17 cellular contexts compared by ENCODE assay signal in genomic region chr1:149877211-149877946, GRCh38. TPM values are rescaled to one million over a fixed set of nuclear protein-coding genes. Genes with fewer than 3 reads are reported as not detected.
DNase-seq lines count a peak whose midpoint lies in the region; ATAC-seq, FAIRE-seq and TF ChIP-seq lines count a peak whose summit lies in the region.
"Had no signal": no experiment of that assay in that cellular context is flagged by ENCODE, and none has a peak within 500 bp of the region (broad histone marks: within the 10 kb centered on the region; RNA-seq: fewer than 3 reads in every experiment).

No MANE protein-coding gene starts in this region.

- BruUV-seq in HCT116 (replicated peaks; lab: Mats Ljungman, UMichigan), result no TSS peak
- BruUV-seq in K562 (replicated peaks; lab: Mats Ljungman, UMichigan), result no TSS peak

- TF ChIP-seq EP300 in K562 (IDR thresholded peaks at IDR 0.05; ENCODE audit: low read length), result peak; percentile 31; the same call in 1 of the 2 replicates

- H3K79me2 ChIP-seq in HCT116 (ENCODE audit: insufficient read depth, low read length) (no peaks in the 10 kb centered on the region), K562 (ENCODE audit: control insufficient read depth, insufficient read depth, low read length) (peaks cover 13% of the 10 kb centered on the region)

- CTCF ChIA-PET in HCT116 (lab: Charles Lee) (interaction anchor here (1.2 kb wide), 1 partner anchor 292 kb away, joined by 4 read pairs; no protein-coding TSS in a partner anchor), K562 (lab: Yijun Ruan, JAX; ENCODE audit: low intra/inter-chr PET ratio) (no interaction called here)

- H3K27ac ChIP-seq in HCT116 (ENCODE audit: low read depth, low read length), result no peak overlapping the region
- H3K27ac ChIP-seq in K562 (ENCODE audit: extremely low read depth, low read depth, low read length), result no peak overlapping the region; the same call in 2 of the 3 replicates
- peak overlapping the region; percentile 78 for H3K27ac ChIP-seq in psoas muscle
- H3K27ac ChIP-seq: PC-9 had no signal

- no peaks in the 10 kb centered on the region for H3K9me1 ChIP-seq in K562 (ENCODE audit: control insufficient read depth, insufficient read depth, low read length)

- no peak for TF ChIP-seq POLR2A in HCT116 (IDR thresholded peaks at IDR 0.05; ENCODE audit: borderline replicate concordance, extremely low read depth, insufficient read depth, insufficient read length)
- no peak for TF ChIP-seq POLR2A in K562 (conservative IDR thresholded peaks at IDR 0.05)

- H3K4me1 ChIP-seq in HCT116 (ENCODE audit: control insufficient read depth in 1 of 2, insufficient read depth in 2 of 2, low read length in 2 of 2), result no peaks in the 10 kb centered on the region
- H3K4me1 ChIP-seq in K562 (replicated peaks in 1 of 2; ENCODE audit: control insufficient read depth in 2 of 2, insufficient read depth in 2 of 2, low read length in 2 of 2), result peaks cover 8 to 9% of the 10 kb centered on the region in 2 experiments; a peak in 3 of 5 replicates
- peaks cover 13% of the 10 kb centered on the region for H3K4me1 ChIP-seq in psoas muscle

- TF ChIP-seq RAD21 in HCT116 (IDR thresholded peaks at IDR 0.05; ENCODE audit: low read depth) (no peak), K562 (CRISPR knock-in tag; conservative IDR thresholded peaks at IDR 0.05 in 1 of 2, IDR thresholded peaks at IDR 0.05 in 1 of 2) (no peak)

- FAIRE-seq in K562 (lab: Jason Lieb, UNC), result no peak
- FAIRE-seq: H54, HepG2 had no signal

- H3K36me3 ChIP-seq in HCT116 (ENCODE audit: control insufficient read depth in 1 of 2, insufficient read depth in 2 of 2, low read length in 2 of 2) (no peaks in the 10 kb centered on the region), K562 (ENCODE audit: control insufficient read depth, insufficient read depth, low read length) (no peaks in the 10 kb centered on the region), psoas muscle (ENCODE audit: insufficient read depth in 1 of 2, low read depth in 1 of 2) (no peaks in the 10 kb centered on the region)

- H2AFZ ChIP-seq in HCT116 (ENCODE audit: low read depth, low read length, poor library complexity, severe bottlenecking), result no peak overlapping the region
- H2AFZ ChIP-seq in K562 (ENCODE audit: low read depth, low read length), result 0 out of 2 replicates have a peak overlapping the region, but pooled peaks have one; percentile 15
- H2AFZ ChIP-seq: PC-9 had no signal

- 0 out of 2 replicates have a peak, but pooled peaks have one; percentile 17 for ATAC-seq in HCT116
- peak; percentile 59 for ATAC-seq in K562
- peak; percentile 71 to 96 (median 92) for ATAC-seq in psoas muscle
- no peak for ATAC-seq in GM21576 (IDR thresholded peaks at IDR 0.05; ENCODE audit: unreplicated experiment)
- ATAC-seq: HepG2 had no signal

- H3K9me3 ChIP-seq in HCT116 (ENCODE audit: control insufficient read depth in 1 of 2, insufficient read depth in 1 of 2, low read depth in 1 of 2, low read length in 2 of 2) (no peaks in the 10 kb centered on the region), K562 (replicated peaks; ENCODE audit: control insufficient read depth, insufficient read depth, low read depth, low read length) (no peaks in the 10 kb centered on the region), psoas muscle (no peaks in the 10 kb centered on the region)

- H3K27me3 ChIP-seq in HCT116 (ENCODE audit: insufficient read depth, low read length) (no peaks in the 10 kb centered on the region), K562 (ENCODE audit: control insufficient read depth in 2 of 2, insufficient read depth in 2 of 2, low read length in 2 of 2) (no peaks in the 10 kb centered on the region), psoas muscle (ENCODE audit: insufficient read depth in 3 of 3, low read length in 2 of 3) (no peaks in the 10 kb centered on the region)

- TF ChIP-seq CTCF in HCT116 (IDR thresholded peaks at IDR 0.05 in 2 of 3, conservative IDR thresholded peaks at IDR 0.05 in 1 of 3; ENCODE audit: borderline replicate concordance in 1 of 3, insufficient read depth in 1 of 3, low read depth in 2 of 3, low read length in 2 of 3) (no peak), K562 (IDR thresholded peaks at IDR 0.05 in 2 of 3, conservative IDR thresholded peaks at IDR 0.05 in 1 of 3; ENCODE audit: insufficient read depth in 2 of 3, low read depth in 1 of 3, low read length in 3 of 3) (no peak), psoas muscle (IDR thresholded peaks at IDR 0.05) (no peak)

- intact Hi-C loops in HCT116 (cut with micrococcal nuclease) (no loop called here), K562 (cut with micrococcal nuclease) (no loop called here), psoas muscle (cut with DNase I) (no loop called here)

- H4K20me1 ChIP-seq in HCT116 (ENCODE audit: insufficient read depth), result no peaks in the 10 kb centered on the region
- peaks cover 5% of the 10 kb centered on the region; the same call in 1 of the 2 replicates for H4K20me1 ChIP-seq in K562 (replicated peaks; ENCODE audit: control insufficient read depth, insufficient read depth, low read length)

- no peak overlapping the region for H3K9ac ChIP-seq in HCT116 (ENCODE audit: low read length)
- peak overlapping the region in 1 of 2 experiments; percentile 55; a peak in 2 of 4 replicates for H3K9ac ChIP-seq in K562 (ENCODE audit: insufficient read depth in 1 of 2, low read depth in 2 of 2, low read length in 2 of 2)

- DNase-seq in activated effector memory CD4-positive, alpha-beta T cell treated with anti-CD3 and anti-CD28 coated beads, Interleukin-2, amount 50 U/mL, for 16 hours, result peak; percentile 4
- DNase-seq in activated effector memory CD4-positive, alpha-beta T cell treated with Interleukin-2 at 50 U/mL for 16 hours, result no peak
- DNase-seq in HCT116 (ENCODE audit: low read depth, low spot score), result no peak
- no peak for DNase-seq in K562 (ENCODE audit: extremely low read depth in 1 of 4, low spot score in 3 of 4)
- DNase-seq in psoas muscle, result peak in 1 of 2 donors; percentile 62
- no peak for DNase-seq in NCI-H1694 treated with DMSO at 0.1 percent for 48 hours (lab: John Stamatoyannopoulos, UW)
- DNase-seq: EL, Karpas-422, NCI-H1105 treated with DMSO at 0.1 percent for 48 hours, NCI-H1930, NCI-H2171, NCI-H446 treated with DMSO at 0.1 percent for 48 hours, NCI-H774, PC-9 had no signal

- no peak overlapping the region for H3K4me3 ChIP-seq in HCT116 (replicated peaks in 1 of 2; ENCODE audit: low read depth in 1 of 2, low read length in 2 of 2)
- no peak overlapping the region for H3K4me3 ChIP-seq in K562
- H3K4me3 ChIP-seq in psoas muscle, result peak overlapping the region; percentile 11
- H3K4me3 ChIP-seq: PC-9 had no signal

- in situ Hi-C loops in K562 (cut with MboI), result no loop called here

- RAD21 ChIA-PET in HCT116 (lab: Charles Lee; ENCODE audit: low non-redundant PET in 1 of 2, low total read pairs in 2 of 2, uncharacterized antibody in 2 of 2, unreplicated experiment in 2 of 2), result no interaction called here

- H3K4me2 ChIP-seq in HCT116 (ENCODE audit: low read length) (no peak overlapping the region), K562 (ENCODE audit: insufficient read depth, low read length) (no peak overlapping the region; the same call in 1 of the 2 replicates)
- H3K4me2 ChIP-seq: PC-9 had no signal

- no peaks in the 10 kb centered on the region for H3K9me2 ChIP-seq in HCT116 (ENCODE audit: insufficient read depth)

- POLR2A ChIA-PET in HCT116 (lab: Charles Lee) (interaction anchor here (0.6 to 1.8 kb wide), 2 partner anchors 9 to 12 kb away, joined by 6 to 9 read pairs; a partner anchor contains a TSS), K562 (lab: Yijun Ruan, JAX) (interaction anchor here (2.0 kb wide), 1 partner anchor 9 kb away, joined by 49 read pairs; a partner anchor contains a TSS)

- WGBS in K562 (ENCODE audit: insufficient coverage, low coverage, missing lambda C conversion rate), result 59% methylated on average over 7 of the region's 7 CpGs
- WGBS in psoas muscle, 3 donors, result 49 to 73% (median 58%) methylated on average over 7 of the region's 7 CpGs

RNA-seq across cellular contexts. Expression of gene BOLA1, which starts 22.0 kb away (rescaled TPM):
- total RNA-seq in HCT116 (2021; ENCODE audit: unreplicated experiment) (20.4 TPM), K562 (2014; rRNA removed) (0.18 and 0.53 TPM in 2 replicates), K562 (2014; rRNA removed; fragmentation: Illumina TruSeq; extraction: Trizol) (0.58 and 1.4 TPM in 2 replicates), K562 (2015; rRNA removed; fragmentation: Illumina TruSeq; extraction: Trizol) (0.19 and 0.40 TPM in 2 replicates), K562 (2021) (0.76 and 0.82 TPM in 2 replicates), psoas muscle (10 to 100 TPM; 13.9 to 18.1 (median 15.8) TPM)
- polyA plus RNA-seq in HCT116 (2012), result 21.2 and 22.9 TPM in 2 replicates
- 0.72 and 1.8 TPM in 2 replicates for total RNA-seq in K562 (2011; cell fraction: chromatin; rRNA removed; ENCODE audit: low replicate concordance)
- 1.3 and 1.7 TPM in 2 replicates for total RNA-seq in K562 (2011; cell fraction: nucleolus; rRNA removed)
- 2.4 and 2.7 TPM in 2 replicates for total RNA-seq in K562 (2011; cell fraction: nucleoplasm; rRNA removed)
- polyA plus RNA-seq in K562 (2011; rRNA removed) (0.28 and 0.42 TPM in 2 replicates), K562 (2014; fragmentation: Illumina TruSeq; extraction: Trizol) (0.18 TPM in 1 of 2 replicates, not detected in the other), K562 (2014; fragmentation: Nextera tagmentation; extraction: Ambion mirVana) (not detected), K562 (2014; rRNA removed) (0.43 and 1.2 TPM in 2 replicates), psoas muscle (10 to 100 TPM; 24.0 to 45.3 (median 32.1) TPM)
- 0.24 and 0.46 TPM in 2 replicates for polyA plus RNA-seq in K562 (2011; cell fraction: cytosol; rRNA removed)
- 1.7 and 2.6 TPM in 2 replicates for polyA plus RNA-seq in K562 (2011; cell fraction: nucleus; rRNA removed)
- 0.14 and 0.24 TPM in 2 replicates for polyA plus RNA-seq in K562 (2012)
- 0.21 TPM in 1 of 2 replicates, not detected in the other for polyA minus RNA-seq in K562 (2011; rRNA and poly(A)+ RNA removed)
- polyA minus RNA-seq in K562 (2011; cell fraction: cytosol; rRNA and poly(A)+ RNA removed), result not detected in 2 replicates
- polyA minus RNA-seq in K562 (2011; cell fraction: nucleus; rRNA and poly(A)+ RNA removed), result 0.67 and 1.4 TPM in 2 replicates

RNA-seq across cellular contexts. Expression of gene SV2A, which starts 40.3 kb away (rescaled TPM):
- total RNA-seq in HCT116 (2021; ENCODE audit: unreplicated experiment) (0.15 TPM), K562 (2014; rRNA removed) (0.08 and 0.09 TPM in 2 replicates), K562 (2014; rRNA removed; fragmentation: Illumina TruSeq; extraction: Trizol) (0.06 and 0.11 TPM in 2 replicates), K562 (2015; rRNA removed; fragmentation: Illumina TruSeq; extraction: Trizol) (0.04 and 0.07 TPM in 2 replicates), K562 (2021) (0.20 and 0.22 TPM in 2 replicates), psoas muscle (under 1 TPM; 0.13 to 0.48 (median 0.25) TPM)
- polyA plus RNA-seq in HCT116 (2012), result 0.05 TPM in 1 of 2 replicates, not detected in the other
- 0.56 and 0.58 TPM in 2 replicates for total RNA-seq in K562 (2011; cell fraction: chromatin; rRNA removed; ENCODE audit: low replicate concordance)
- total RNA-seq in K562 (2011; cell fraction: nucleolus; rRNA removed), result 0.33 and 0.53 TPM in 2 replicates
- 0.46 and 0.51 TPM in 2 replicates for total RNA-seq in K562 (2011; cell fraction: nucleoplasm; rRNA removed)
- polyA plus RNA-seq in K562 (2011; rRNA removed) (0.12 and 0.14 TPM in 2 replicates), K562 (2014; fragmentation: Illumina TruSeq; extraction: Trizol) (0.10 and 0.30 TPM in 2 replicates), K562 (2014; fragmentation: Nextera tagmentation; extraction: Ambion mirVana) (under 1 TPM in 1 of 2 experiments, not detected in 1; 0.10 TPM), K562 (2014; rRNA removed) (0.16 and 0.20 TPM in 2 replicates), psoas muscle (under 1 TPM; 0.14 to 0.19 (median 0.14) TPM)
- 0.12 and 0.25 TPM in 2 replicates for polyA plus RNA-seq in K562 (2011; cell fraction: cytosol; rRNA removed)
- polyA plus RNA-seq in K562 (2011; cell fraction: nucleus; rRNA removed), result 0.31 TPM in 2 replicates
- polyA plus RNA-seq in K562 (2012), result 0.18 and 0.30 TPM in 2 replicates
- polyA minus RNA-seq in K562 (2011; rRNA and poly(A)+ RNA removed), result 0.07 and 0.15 TPM in 2 replicates
- polyA minus RNA-seq in K562 (2011; cell fraction: cytosol; rRNA and poly(A)+ RNA removed), result not detected in 2 replicates
- polyA minus RNA-seq in K562 (2011; cell fraction: nucleus; rRNA and poly(A)+ RNA removed), result 0.11 and 0.13 TPM in 2 replicates

RNA-seq across cellular contexts. Expression of gene SF3B4, which starts 50.2 kb away (rescaled TPM):
- total RNA-seq in HCT116 (2021; ENCODE audit: unreplicated experiment), result 88.5 TPM
- 57.4 and 62.4 TPM in 2 replicates for polyA plus RNA-seq in HCT116 (2012)
- total RNA-seq in K562 (2011; cell fraction: chromatin; rRNA removed; ENCODE audit: low replicate concordance), result 36.8 and 50.0 TPM in 2 replicates
- total RNA-seq in K562 (2011; cell fraction: nucleolus; rRNA removed), result 22.8 and 30.1 TPM in 2 replicates
- total RNA-seq in K562 (2011; cell fraction: nucleoplasm; rRNA removed), result 21.9 and 22.2 TPM in 2 replicates
- total RNA-seq in K562 (2014; rRNA removed), result 11.0 and 13.0 TPM in 2 replicates
- 28.2 and 28.4 TPM in 2 replicates for total RNA-seq in K562 (2014; rRNA removed; fragmentation: Illumina TruSeq; extraction: Trizol)
- 30.0 and 31.3 TPM in 2 replicates for total RNA-seq in K562 (2015; rRNA removed; fragmentation: Illumina TruSeq; extraction: Trizol)
- 78.5 and 87.1 TPM in 2 replicates for total RNA-seq in K562 (2021)
- 18.1 and 33.3 TPM in 2 replicates for polyA plus RNA-seq in K562 (2011; rRNA removed)
- polyA plus RNA-seq in K562 (2011; cell fraction: cytosol; rRNA removed), result 20.3 and 35.8 TPM in 2 replicates
- 21.9 and 25.6 TPM in 2 replicates for polyA plus RNA-seq in K562 (2011; cell fraction: nucleus; rRNA removed)
- polyA plus RNA-seq in K562 (2012), result 62.3 and 73.0 TPM in 2 replicates
- polyA plus RNA-seq in K562 (2014; fragmentation: Illumina TruSeq; extraction: Trizol), result 88.0 and 101 TPM in 2 replicates
- polyA plus RNA-seq in K562 (2014; fragmentation: Nextera tagmentation; extraction: Ambion mirVana), result 1 to 10 TPM; 3.0 to 8.3 TPM
- 22.8 and 26.1 TPM in 2 replicates for polyA plus RNA-seq in K562 (2014; rRNA removed)
- polyA minus RNA-seq in K562 (2011; rRNA and poly(A)+ RNA removed), result 25.2 and 30.7 TPM in 2 replicates
- polyA minus RNA-seq in K562 (2011; cell fraction: cytosol; rRNA and poly(A)+ RNA removed), result 22.9 and 35.8 TPM in 2 replicates
- polyA minus RNA-seq in K562 (2011; cell fraction: nucleus; rRNA and poly(A)+ RNA removed), result 15.2 and 21.9 TPM in 2 replicates
- 10 to 100 TPM; 13.0 to 26.9 (median 21.9) TPM for total RNA-seq in psoas muscle
- polyA plus RNA-seq in psoas muscle, result 10 to 100 TPM; 13.9 to 28.9 (median 16.7) TPM

RNA-seq across cellular contexts. Expression of gene MTMR11, which starts 59.3 kb away (rescaled TPM):
- total RNA-seq in HCT116 (2021; ENCODE audit: unreplicated experiment), result 10.5 TPM
- polyA plus RNA-seq in HCT116 (2012), result 11.6 and 12.3 TPM in 2 replicates
- 9.3 and 16.8 TPM in 2 replicates for total RNA-seq in K562 (2011; cell fraction: chromatin; rRNA removed; ENCODE audit: low replicate concordance)
- total RNA-seq in K562 (2011; cell fraction: nucleolus; rRNA removed), result 6.4 and 6.7 TPM in 2 replicates
- total RNA-seq in K562 (2011; cell fraction: nucleoplasm; rRNA removed), result 7.7 and 8.3 TPM in 2 replicates
- total RNA-seq in K562 (2014; rRNA removed), result 0.09 and 0.53 TPM in 2 replicates
- 0.38 and 0.51 TPM in 2 replicates for total RNA-seq in K562 (2014; rRNA removed; fragmentation: Illumina TruSeq; extraction: Trizol)
- total RNA-seq in K562 (2015; rRNA removed; fragmentation: Illumina TruSeq; extraction: Trizol), result 0.38 and 0.40 TPM in 2 replicates
- 0.56 and 1.3 TPM in 2 replicates for total RNA-seq in K562 (2021)
- polyA plus RNA-seq in K562 (2011; rRNA removed), result 1.6 and 1.8 TPM in 2 replicates
- 1.3 and 2.3 TPM in 2 replicates for polyA plus RNA-seq in K562 (2011; cell fraction: cytosol; rRNA removed)
- polyA plus RNA-seq in K562 (2011; cell fraction: nucleus; rRNA removed), result 12.2 and 13.9 TPM in 2 replicates
- 0.74 and 1.2 TPM in 2 replicates for polyA plus RNA-seq in K562 (2012)
- 0.73 and 0.76 TPM in 2 replicates for polyA plus RNA-seq in K562 (2014; fragmentation: Illumina TruSeq; extraction: Trizol)
- under 1 TPM; 0.34 to 0.45 TPM for polyA plus RNA-seq in K562 (2014; fragmentation: Nextera tagmentation; extraction: Ambion mirVana)
- polyA plus RNA-seq in K562 (2014; rRNA removed), result 0.60 and 1.0 TPM in 2 replicates
- polyA minus RNA-seq in K562 (2011; rRNA and poly(A)+ RNA removed), result 0.96 and 1.8 TPM in 2 replicates
- polyA minus RNA-seq in K562 (2011; cell fraction: cytosol; rRNA and poly(A)+ RNA removed), result 1.1 TPM in 1 of 2 replicates, not detected in the other
- 3.4 and 3.6 TPM in 2 replicates for polyA minus RNA-seq in K562 (2011; cell fraction: nucleus; rRNA and poly(A)+ RNA removed)
- total RNA-seq in psoas muscle, result 1 to 10 TPM; 1.0 to 3.0 (median 1.8) TPM
- 1 to 10 TPM in 1 of 3 donors, under 1 TPM in 2; 0.78 to 1.7 (median 0.80) TPM for polyA plus RNA-seq in psoas muscle
